2 cellular contexts compared by ENCODE assay signal in genomic region chr17:80012751-80013741, GRCh38.
A peak's percentile ranks its signal among the peaks of the same experiment; 100 is the strongest.
TF ChIP-seq lines count a peak whose summit lies in the region.

No MANE protein-coding gene starts in this region.

TF ChIP-seq in IMR-90, 13 proteins besides CTCF, POLR2A, EP300 and RAD21:
- TF ChIP-seq MXI1 (IDR thresholded peaks at IDR 0.05; ENCODE audit: borderline replicate concordance, low read depth, low read length) (no peak), RCOR1 (IDR thresholded peaks at IDR 0.05; ENCODE audit: insufficient replicate concordance, low read length) (no peak), CEBPB (IDR thresholded peaks at IDR 0.05; ENCODE audit: low read depth, low read length) (no peak), RFX5 (IDR thresholded peaks at IDR 0.05; ENCODE audit: low read depth, low read length) (no peak), USF2 (IDR thresholded peaks at IDR 0.05; ENCODE audit: low read depth, low read length) (no peak), FOS (IDR thresholded peaks at IDR 0.05; ENCODE audit: low read depth, low read length) (no peak), CHD1 (IDR thresholded peaks at IDR 0.05; ENCODE audit: low read depth, low read length) (no peak), BHLHE40 (IDR thresholded peaks at IDR 0.05; ENCODE audit: low read depth, low read length) (no peak), NFE2L2 (IDR thresholded peaks at IDR 0.05; ENCODE audit: low read depth, low read length) (no peak), SMC3 (IDR thresholded peaks at IDR 0.05; ENCODE audit: low read depth, low read length) (no peak), ELK1 (IDR thresholded peaks at IDR 0.05; ENCODE audit: borderline replicate concordance, low read depth, low read length) (no peak), MAFK (IDR thresholded peaks at IDR 0.05; ENCODE audit: low read depth, low read length) (no peak), MAZ (IDR thresholded peaks at IDR 0.05; ENCODE audit: borderline replicate concordance, low read depth, low read length) (no peak)

TF ChIP-seq in HepG2, 621 proteins besides CTCF, POLR2A, EP300 and RAD21:
- no peak for TF ChIP-seq KLF6 (CRISPR knock-in tag; IDR thresholded peaks at IDR 0.05)
- TF ChIP-seq USF2 (IDR thresholded peaks at IDR 0.05; ENCODE audit: low read depth, low read length): no peak
- TF ChIP-seq USF2 (CRISPR knock-in tag; IDR thresholded peaks at IDR 0.05; ENCODE audit: borderline replicate concordance): no peak
- TF ChIP-seq MTA1 (CRISPR knock-in tag; IDR thresholded peaks at IDR 0.05; ENCODE audit: borderline replicate concordance): peak; percentile 44; the same call in 1 of the 2 replicates
- TF ChIP-seq AGO2 (optimal IDR thresholded peaks at IDR 0.05; ENCODE audit: low read depth, low read length): peak; percentile 20
TF ChIP-seq in HepG2: peak in this region for 2.
